33 cellular contexts compared by ENCODE assay signal in the genomic region with DNA sequence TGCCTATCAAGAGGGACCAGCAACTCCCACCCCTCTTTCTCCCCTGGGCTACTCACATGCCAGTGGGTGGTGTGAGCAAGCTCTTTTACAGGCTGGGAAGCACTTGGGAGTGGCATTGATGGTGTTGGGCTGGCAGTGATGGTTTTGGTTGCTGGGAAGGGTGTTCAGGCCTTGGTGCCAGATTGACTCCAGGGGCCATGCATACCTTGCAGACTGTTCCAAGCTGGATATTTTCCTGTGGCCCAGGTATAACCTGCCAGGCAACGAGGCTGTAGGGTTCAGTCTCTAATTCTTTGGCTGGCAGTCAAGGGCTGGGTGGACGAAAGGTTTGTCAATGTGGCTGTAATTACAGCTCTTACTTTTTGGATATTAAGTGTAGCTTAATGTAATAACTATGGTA.
DNase-seq lines count a peak whose midpoint lies in the region; ATAC-seq and TF ChIP-seq lines count a peak whose summit lies in the region.
"Had no signal": no experiment of that assay in that cellular context is flagged by ENCODE, and none has a peak within 500 bp of the region (broad histone marks: within the 10 kb centered on the region; RNA-seq: fewer than 3 reads in every experiment).

No MANE protein-coding gene starts in this region.

- no peaks in the 10 kb centered on the region for H3K36me3 ChIP-seq in RWPE2 (ENCODE audit: low read depth)
- H3K36me3 ChIP-seq: cardiac muscle cell, left ventricle myocardium inferior, sigmoid colon, tibial nerve had no signal

- DNase-seq in D341Med (ENCODE audit: low spot score) (peak; percentile 4), RWPE2 (ENCODE audit: low spot score) (peak; percentile 16), sciatic nerve (ENCODE audit: low spot score) (peak; percentile 21), NCI-H524 treated with DMSO at 0.1 percent for 48 hours (lab: John Stamatoyannopoulos, UW) (no peak), MV-4-11 (lab: John Stamatoyannopoulos, UW) (no peak)
- DNase-seq in activated naive CD4-positive, alpha-beta T cell treated with anti-CD3 and anti-CD28 coated beads for 36 hours, result no peak
- DNase-seq: activated CD4-positive, alpha-beta T cell treated with anti-CD3 and anti-CD28 coated beads, Interleukin-2, amount 50 U/mL, for 4 hours; activated T-cell treated with anti-CD3 and anti-CD28 coated beads, Interleukin-2, amount 50 U/mL, for 4 hours; DMS53; GOT3; immature natural killer cell; left ventricle myocardium inferior; NCI-H1105; NCI-H2029; NCI-H2227 treated with DMSO at 0.1 percent for 48 hours; NCI-H748 treated with DMSO at 0.1 percent for 48 hours; T-helper 9 cell had no signal

- no peaks in the 10 kb centered on the region for H3K4me1 Mint-ChIP-seq in activated naive CD4-positive, alpha-beta T cell treated with anti-CD3 and anti-CD28 coated beads for 36 hours (ENCODE audit: low read depth)
- H3K4me1 Mint-ChIP-seq: activated naive CD4-positive, alpha-beta T cell treated with anti-CD3 and anti-CD28 coated beads, Interleukin-2, amount 50 U/mL, for 24 hours; IgD-negative memory B cell; immature natural killer cell; stimulated activated naive CD8-positive, alpha-beta T cell treated with anti-CD3 and anti-CD28 coated beads, Interleukin-15, amount 100 ng/mL, for 72 hours had no signal

- no peak overlapping the region for H3K4me3 ChIP-seq in RWPE2 (ENCODE audit: severe bottlenecking)
- H3K4me3 ChIP-seq: cardiac muscle cell, dorsolateral prefrontal cortex, hepatocyte, left ventricle myocardium inferior, sigmoid colon, tibial nerve had no signal

- no peaks in the 10 kb centered on the region for H3K27me3 ChIP-seq in RWPE2 (ENCODE audit: insufficient read depth, poor library complexity, severe bottlenecking)
- H3K27me3 ChIP-seq: hepatocyte, sigmoid colon, tibial nerve had no signal

- CTCF ChIA-PET in activated naive CD4-positive, alpha-beta T cell treated with anti-CD3 and anti-CD28 coated beads for 36 hours (lab: Charles Lee), result no interaction called here

- H3K4me1 ChIP-seq in RWPE2 (ENCODE audit: insufficient read depth, poor library complexity, severe bottlenecking), result no peaks in the 10 kb centered on the region
- H3K4me1 ChIP-seq: foreskin keratinocyte, parathyroid adenoma, tibial nerve had no signal

- H3K27ac Mint-ChIP-seq in activated naive CD4-positive, alpha-beta T cell treated with anti-CD3 and anti-CD28 coated beads for 36 hours, result no peak overlapping the region
- H3K27ac Mint-ChIP-seq: activated naive CD4-positive, alpha-beta T cell treated with anti-CD3 and anti-CD28 coated beads, Interleukin-2, amount 50 U/mL, for 24 hours; CD8-positive, alpha-beta T cell; immature natural killer cell; natural killer cell treated with Interleukin-12 subunit alpha and Interleukin-12 subunit beta and Interleukin-15 and Interleukin-18, amount 100 ng/mL, for 72 hours; stimulated activated naive CD8-positive, alpha-beta T cell treated with anti-CD3 and anti-CD28 coated beads, Interleukin-15, amount 100 ng/mL, for 72 hours had no signal

- H3K9me3 ChIP-seq in RWPE2 (ENCODE audit: severe bottlenecking), result no peaks in the 10 kb centered on the region
- H3K9me3 ChIP-seq: left ventricle myocardium inferior, sigmoid colon, tibial nerve had no signal

- no peak overlapping the region for H3K4me3 Mint-ChIP-seq in activated naive CD4-positive, alpha-beta T cell treated with anti-CD3 and anti-CD28 coated beads for 36 hours
- H3K4me3 Mint-ChIP-seq: activated naive CD4-positive, alpha-beta T cell treated with anti-CD3 and anti-CD28 coated beads, Interleukin-2, amount 50 U/mL, for 24 hours; activated T-cell treated with anti-CD3 and anti-CD28 coated beads, Interleukin-2, amount 50 U/mL, for 4 hours; CD8-positive, alpha-beta T cell; IgD-negative memory B cell; immature natural killer cell; natural killer cell treated with Interleukin-12 subunit alpha and Interleukin-12 subunit beta and Interleukin-15 and Interleukin-18, amount 100 ng/mL, for 72 hours; stimulated activated naive CD8-positive, alpha-beta T cell treated with anti-CD3 and anti-CD28 coated beads, Interleukin-15, amount 100 ng/mL, for 72 hours had no signal

- no peak overlapping the region for H3K27ac ChIP-seq in RWPE2 (ENCODE audit: poor library complexity, severe bottlenecking)
- H3K27ac ChIP-seq: cardiac muscle cell, dorsolateral prefrontal cortex, foreskin keratinocyte, hepatocyte, left ventricle myocardium inferior, parathyroid adenoma, RWPE1, sigmoid colon, tibial nerve had no signal

- ATAC-seq in RWPE2 (ENCODE audit: low read depth), result no peak
- peak; percentile 68 for ATAC-seq in esophagus mucosa
- ATAC-seq in sciatic nerve, result no peak
- no peak for ATAC-seq in HG02970 (IDR thresholded peaks at IDR 0.05; ENCODE audit: low FRiP score, unreplicated experiment)
- ATAC-seq: activated T-cell treated with anti-CD3 and anti-CD28 coated beads, Interleukin-2, amount 50 U/mL, for 4 hours; CD8-positive, alpha-beta T cell; natural killer cell treated with Interleukin-12 subunit alpha and Interleukin-12 subunit beta and Interleukin-15 and Interleukin-18, amount 100 ng/mL, for 72 hours; SK-N-SH treated with all-trans-retinoic acid at 6 μM for 48 hours; stimulated activated naive CD8-positive, alpha-beta T cell treated with anti-CD3 and anti-CD28 coated beads, Interleukin-15, amount 100 ng/mL, for 72 hours had no signal

- H3K27me3 Mint-ChIP-seq in activated naive CD4-positive, alpha-beta T cell treated with anti-CD3 and anti-CD28 coated beads for 36 hours (ENCODE audit: low read depth), result no peaks in the 10 kb centered on the region
- H3K27me3 Mint-ChIP-seq: activated naive CD4-positive, alpha-beta T cell treated with anti-CD3 and anti-CD28 coated beads, Interleukin-2, amount 50 U/mL, for 24 hours; stimulated activated naive CD8-positive, alpha-beta T cell treated with anti-CD3 and anti-CD28 coated beads, Interleukin-15, amount 100 ng/mL, for 72 hours had no signal

- no peak for TF ChIP-seq CTCF in RWPE2 (IDR thresholded peaks at IDR 0.05; ENCODE audit: poor library complexity, severe bottlenecking)

- no peaks in the 10 kb centered on the region for H3K36me3 Mint-ChIP-seq in activated naive CD4-positive, alpha-beta T cell treated with anti-CD3 and anti-CD28 coated beads for 36 hours (ENCODE audit: low read depth)
- H3K36me3 Mint-ChIP-seq: activated naive CD4-positive, alpha-beta T cell treated with anti-CD3 and anti-CD28 coated beads, Interleukin-2, amount 50 U/mL, for 24 hours; CD8-positive, alpha-beta T cell; immature natural killer cell; natural killer cell treated with Interleukin-12 subunit alpha and Interleukin-12 subunit beta and Interleukin-15 and Interleukin-18, amount 100 ng/mL, for 72 hours had no signal

- no peaks in the 10 kb centered on the region for H3K9me3 Mint-ChIP-seq in activated naive CD4-positive, alpha-beta T cell treated with anti-CD3 and anti-CD28 coated beads for 36 hours
- H3K9me3 Mint-ChIP-seq: activated naive CD4-positive, alpha-beta T cell treated with anti-CD3 and anti-CD28 coated beads, Interleukin-2, amount 50 U/mL, for 24 hours; activated T-cell treated with anti-CD3 and anti-CD28 coated beads, Interleukin-2, amount 50 U/mL, for 4 hours; CD8-positive, alpha-beta T cell; IgD-negative memory B cell; natural killer cell treated with Interleukin-12 subunit alpha and Interleukin-12 subunit beta and Interleukin-15 and Interleukin-18, amount 100 ng/mL, for 72 hours; stimulated activated naive CD8-positive, alpha-beta T cell treated with anti-CD3 and anti-CD28 coated beads, Interleukin-15, amount 100 ng/mL, for 72 hours had no signal

- intact Hi-C loops in sciatic nerve (cut with DNase I), result no loop called here
- intact Hi-C loops in activated naive CD4-positive, alpha-beta T cell treated with anti-CD3 and anti-CD28 coated beads for 36 hours (cut with micrococcal nuclease), result no loop called here

Comparison
In these comparisons a context has a peak if more than half of its experiments do, and no peak if none do; other contexts are left out.
1. DNase-seq: peak in D341Med (single experiment), RWPE2 (single experiment) and sciatic nerve (single experiment); none in NCI-H524 treated with DMSO at 0.1 percent for 48 hours (single experiment), activated naive CD4-positive, alpha-beta T cell treated with anti-CD3 and anti-CD28 coated beads for 36 hours (single experiment) and MV-4-11 (single experiment).